Comparison of ENCODE assay signal across 1 cellular context in the genomic region with DNA sequence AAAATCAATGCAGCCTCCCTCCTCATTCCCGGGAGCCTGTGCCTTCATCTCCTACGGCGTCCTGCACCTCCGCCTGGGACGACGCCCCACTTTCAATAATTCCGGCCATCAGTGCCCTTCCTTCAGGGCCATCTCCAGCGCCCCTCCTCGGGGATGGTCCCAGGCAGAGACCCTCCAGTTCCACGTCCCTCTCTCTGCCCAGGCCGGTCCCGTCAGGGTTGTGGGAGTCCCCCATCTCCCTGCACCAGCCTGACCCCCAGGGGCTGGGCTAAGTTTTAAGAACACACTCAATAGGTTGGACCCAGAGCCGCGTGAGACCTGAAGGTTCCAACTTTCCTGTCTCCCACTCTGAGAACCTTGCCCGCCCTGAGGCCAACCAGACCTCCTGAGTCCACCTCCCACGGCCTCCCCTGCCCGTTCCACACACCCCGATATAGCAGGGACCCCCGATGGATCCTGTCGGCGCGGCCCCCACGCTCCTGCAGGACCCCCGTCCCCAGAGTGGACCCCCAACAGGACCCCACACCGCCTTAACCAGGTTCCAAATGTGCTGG.
TF ChIP-seq lines count a peak whose summit lies in the region.

No MANE protein-coding gene starts in this region.

TF ChIP-seq in endothelial cell of umbilical vein, 7 proteins besides CTCF, POLR2A, EP300 and RAD21 (continued from another document):
- TF ChIP-seq, protein P1, sequence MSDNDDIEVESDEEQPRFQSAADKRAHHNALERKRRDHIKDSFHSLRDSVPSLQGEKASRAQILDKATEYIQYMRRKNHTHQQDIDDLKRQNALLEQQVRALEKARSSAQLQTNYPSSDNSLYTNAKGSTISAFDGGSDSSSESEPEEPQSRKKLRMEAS (IDR thresholded peaks at IDR 0.05; ENCODE audit: insufficient read depth, insufficient read length) = no peak
TF ChIP-seq in endothelial cell of umbilical vein: peak in this region for 0.
